In the genomic region with DNA sequence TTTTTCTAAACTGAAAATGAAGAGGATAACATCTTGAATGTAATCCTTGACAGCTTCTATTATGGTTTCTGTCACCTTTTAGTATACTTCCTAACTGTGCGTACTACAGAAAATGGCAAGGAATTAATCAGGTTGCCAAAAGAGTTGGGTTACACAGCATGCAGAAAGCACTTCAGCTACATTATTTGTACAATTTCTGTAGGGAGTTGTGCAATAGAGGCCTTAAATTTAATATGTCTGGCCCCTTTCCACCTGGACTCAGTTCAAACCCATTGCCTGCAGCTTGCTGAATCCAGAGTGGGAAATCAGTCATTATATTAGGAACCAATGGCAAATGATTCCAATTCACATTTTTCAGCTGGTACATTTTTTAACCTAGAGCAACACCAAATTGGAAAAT, we compare ENCODE assay signal across 12 cellular contexts.
DNase-seq lines count a peak whose midpoint lies in the region; ATAC-seq and TF ChIP-seq lines count a peak whose summit lies in the region.
"Had no signal": no experiment of that assay in that cellular context is flagged by ENCODE, and none has a peak within 500 bp of the region (broad histone marks: within the 10 kb centered on the region; RNA-seq: fewer than 3 reads in every experiment).

No MANE protein-coding gene starts in this region.

- DNase-seq in AG09319 (ENCODE audit: extremely low read depth, low read depth): peak; percentile 40
- peak; percentile 76 for DNase-seq in NCI-H1105 (lab: John Stamatoyannopoulos, UW)
- peak; percentile 85 for DNase-seq in SHP77 treated with DMSO at 0.1 percent for 48 hours (lab: John Stamatoyannopoulos, UW)
- peak in 1 of 2 donors; percentile 41 for DNase-seq in left lung
- DNase-seq in activated CD4-positive, alpha-beta memory T cell treated with anti-CD3 and anti-CD28 coated beads for 36 hours: no peak
- DNase-seq in GDM1 (lab: John Stamatoyannopoulos, UW): no peak
- DNase-seq in ascending aorta (ENCODE audit: low spot score in 2 of 2): no peak
- DNase-seq: activated B cell treated with CpG ODN at 0.5 μM for 24 hours, hippocampal formation had no signal

- H3K9me3 Mint-ChIP-seq in activated CD4-positive, alpha-beta memory T cell treated with anti-CD3 and anti-CD28 coated beads for 36 hours: peaks cover 10% of the 10 kb centered on the region
- H3K9me3 Mint-ChIP-seq: activated B cell treated with CpG ODN at 0.5 μM for 24 hours had no signal

- no peak overlapping the region for H3K27ac Mint-ChIP-seq in activated CD4-positive, alpha-beta memory T cell treated with anti-CD3 and anti-CD28 coated beads for 36 hours
- H3K27ac Mint-ChIP-seq: activated B cell treated with CpG ODN at 0.5 μM for 24 hours; dendritic cell treated with granulocyte-macrophage colony-stimulating factor and Interleukin-4, amounts not matched to agents 40 ng/mL and 50 ng/mL, for 4 days had no signal

- no peaks in the 10 kb centered on the region for H3K27me3 ChIP-seq in left lung
- no peaks in the 10 kb centered on the region for H3K27me3 ChIP-seq in ascending aorta
- H3K27me3 ChIP-seq: right atrium auricular region had no signal

- H3K4me1 Mint-ChIP-seq in activated CD4-positive, alpha-beta memory T cell treated with anti-CD3 and anti-CD28 coated beads for 36 hours (ENCODE audit: low read depth): no peaks in the 10 kb centered on the region

- no peak overlapping the region for H3K4me3 ChIP-seq in left lung
- H3K4me3 ChIP-seq in ascending aorta: no peak overlapping the region
- H3K4me3 ChIP-seq: right atrium auricular region had no signal

- POLR2A ChIA-PET in activated CD4-positive, alpha-beta memory T cell treated with anti-CD3 and anti-CD28 coated beads for 36 hours (lab: Charles Lee): no interaction called here

- H3K36me3 Mint-ChIP-seq in activated CD4-positive, alpha-beta memory T cell treated with anti-CD3 and anti-CD28 coated beads for 36 hours: no peaks in the 10 kb centered on the region

- ATAC-seq in left lung (peak; percentile 54), HG02840 (IDR thresholded peaks at IDR 0.05; ENCODE audit: low FRiP score, unreplicated experiment) (no peak)

- H3K9me3 ChIP-seq in left lung: no peaks in the 10 kb centered on the region
- no peaks in the 10 kb centered on the region for H3K9me3 ChIP-seq in ascending aorta
- H3K9me3 ChIP-seq: right atrium auricular region had no signal

- H3K4me1 ChIP-seq in left lung (peaks cover 12 to 14% of the 10 kb centered on the region in 2 donors), ascending aorta (peaks cover 0 to 9% of the 10 kb centered on the region in 2 donors)

- no peak overlapping the region for H3K4me3 Mint-ChIP-seq in activated CD4-positive, alpha-beta memory T cell treated with anti-CD3 and anti-CD28 coated beads for 36 hours
- H3K4me3 Mint-ChIP-seq: activated B cell treated with CpG ODN at 0.5 μM for 24 hours; dendritic cell treated with granulocyte-macrophage colony-stimulating factor and Interleukin-4, amounts not matched to agents 40 ng/mL and 50 ng/mL, for 4 days had no signal

- intact Hi-C loops in left lung (cut with DNase I) (no loop called here), ascending aorta (cut with DNase I) (no loop called here)
- intact Hi-C loops in activated CD4-positive, alpha-beta memory T cell treated with anti-CD3 and anti-CD28 coated beads for 36 hours (cut with micrococcal nuclease): no loop called here

- no peaks in the 10 kb centered on the region for H3K36me3 ChIP-seq in left lung
- no peaks in the 10 kb centered on the region for H3K36me3 ChIP-seq in ascending aorta
- H3K36me3 ChIP-seq: right atrium auricular region had no signal

- TF ChIP-seq CTCF in AG09319 (IDR thresholded peaks at IDR 0.05; ENCODE audit: low read depth, low read length) (no peak), left lung (IDR thresholded peaks at IDR 0.05) (no peak), ascending aorta (IDR thresholded peaks at IDR 0.05) (no peak)

- H3K27ac ChIP-seq in left lung (no peak overlapping the region), ascending aorta (no peak overlapping the region)
- H3K27ac ChIP-seq: right atrium auricular region had no signal

- no peaks in the 10 kb centered on the region for H3K27me3 Mint-ChIP-seq in activated CD4-positive, alpha-beta memory T cell treated with anti-CD3 and anti-CD28 coated beads for 36 hours
- H3K27me3 Mint-ChIP-seq: activated B cell treated with CpG ODN at 0.5 μM for 24 hours had no signal

- CTCF ChIA-PET in activated CD4-positive, alpha-beta memory T cell treated with anti-CD3 and anti-CD28 coated beads for 36 hours (lab: Charles Lee): no interaction called here

Comparison
In these comparisons a context has a peak if more than half of its experiments do, and no peak if none do; other contexts are left out.
1. DNase-seq: peak in AG09319 (single experiment), NCI-H1105 (single experiment) and SHP77 treated with DMSO at 0.1 percent for 48 hours (single experiment); none in activated CD4-positive, alpha-beta memory T cell treated with anti-CD3 and anti-CD28 coated beads for 36 hours (single experiment), GDM1 (single experiment) and ascending aorta (0 of 2).